Comparison of ENCODE assay signal across 17 cellular contexts in genomic region chr3:40096561-40097506, GRCh38.
A peak's percentile ranks its signal among the peaks of the same experiment; 100 is the strongest.
DNase-seq lines count a peak whose midpoint lies in the region; ATAC-seq and TF ChIP-seq lines count a peak whose summit lies in the region.
"Had no signal": no experiment of that assay in that cellular context is flagged by ENCODE, and none has a peak within 500 bp of the region (broad histone marks: within the 10 kb centered on the region; RNA-seq: fewer than 3 reads in every experiment).

No MANE protein-coding gene starts in this region.

- no TSS peak for BruUV-seq in Calu3 (replicated peaks; lab: Mats Ljungman, UMichigan)
- no TSS peak for BruUV-seq in PC-3 (replicated peaks; lab: Mats Ljungman, UMichigan)

- no peaks in the 10 kb centered on the region for H3K27me3 Mint-ChIP-seq in Calu3 (ENCODE audit: unreplicated experiment)

- H3K36me3 ChIP-seq in PC-3 (ENCODE audit: low read depth, low read length) (no peaks in the 10 kb centered on the region), parathyroid adenoma (ENCODE audit: control insufficient read depth, insufficient read depth, low read length) (no peaks in the 10 kb centered on the region)
- H3K36me3 ChIP-seq: lower lobe of right lung, neutrophil, transverse colon had no signal

- H3K4me3 ChIP-seq in PC-3 (ENCODE audit: low read length), result no peak overlapping the region
- no peak overlapping the region for H3K4me3 ChIP-seq in parathyroid adenoma (ENCODE audit: low read depth, low read length)
- H3K4me3 ChIP-seq: hepatocyte, lower lobe of right lung, transverse colon had no signal

- H4K20me1 ChIP-seq in PC-3 (ENCODE audit: low read length), result no peaks in the 10 kb centered on the region

- ATAC-seq in PC-3 (no peak), GM19467 (IDR thresholded peaks at IDR 0.05; ENCODE audit: unreplicated experiment) (no peak)
- ATAC-seq: lower lobe of right lung had no signal

- no peak overlapping the region for H3K4me3 Mint-ChIP-seq in Calu3 (ENCODE audit: low read depth, unreplicated experiment)

- H3K27ac Mint-ChIP-seq in Calu3 (ENCODE audit: unreplicated experiment), result peak overlapping the region; percentile 68

- H3K27ac ChIP-seq in PC-3 (ENCODE audit: low read length) (no peak overlapping the region), epithelial cell of prostate (peak overlapping the region; percentile 76), parathyroid adenoma (no peak overlapping the region)
- H3K27ac ChIP-seq: hepatocyte, lower lobe of right lung, neutrophil, transverse colon had no signal

- H3K27me3 ChIP-seq in PC-3 (ENCODE audit: low read length), result peaks cover 16% of the 10 kb centered on the region; the same call in 1 of the 2 replicates
- no peaks in the 10 kb centered on the region for H3K27me3 ChIP-seq in parathyroid adenoma (ENCODE audit: control insufficient read depth, insufficient read depth, low read length)
- H3K27me3 ChIP-seq: hepatocyte, transverse colon had no signal

- CTCF ChIA-PET in Calu3 (lab: Charles Lee), result interaction anchor here (0.6 to 1.7 kb wide), 2 partner anchors 10 to 597 kb away, joined by 7 to 8 read pairs; no protein-coding TSS in a partner anchor
- CTCF ChIA-PET in PC-3 (lab: Charles Lee), result no interaction called here

- intact Hi-C loops in Calu3 (cut with micrococcal nuclease; ENCODE audit: unreplicated experiment), result no loop called here
- intact Hi-C loops in PC-3 (cut with micrococcal nuclease), result no loop called here

- H3F3A ChIP-seq in PC-3 (ENCODE audit: low read length, unreplicated experiment), result no peaks in the 10 kb centered on the region

- H3K4me1 Mint-ChIP-seq in Calu3 (ENCODE audit: low read depth, unreplicated experiment), result peaks cover 39% of the 10 kb centered on the region

- H3K9ac ChIP-seq in PC-3 (ENCODE audit: low read length), result no peak overlapping the region
- H3K9ac ChIP-seq in parathyroid adenoma, result no peak overlapping the region

- H3K4me2 ChIP-seq in PC-3 (ENCODE audit: low read length) (no peak overlapping the region), parathyroid adenoma (ENCODE audit: low read length) (no peak overlapping the region)
- H3K4me2 ChIP-seq: hepatocyte had no signal

- DNase-seq in Calu3 (no peak), PC-3 (peak; percentile 10), epithelial cell of prostate (ENCODE audit: low read depth, low spot score) (peak; percentile 76), GM03348 (ENCODE audit: low spot score) (no peak), NCI-H345 (lab: John Stamatoyannopoulos, UW) (no peak)
- DNase-seq in stimulated activated naive CD4-positive, alpha-beta T cell (lab: John Stamatoyannopoulos, UW), result no peak
- DNase-seq: activated gamma-delta T cell; central memory CD4-positive, alpha-beta T cell; DMS53; lower lobe of right lung; NCI-H2171; stimulated activated CD4-positive, alpha-beta T cell treated with anti-CD3 and anti-CD28 coated beads, Interleukin-12 subunit alpha, Interleukin-12 subunit beta, amount 100 ng/mL, for 4 hours; transverse colon had no signal

- TF ChIP-seq CTCF in Calu3 (IDR thresholded peaks at IDR 0.05; ENCODE audit: unreplicated experiment), result no peak
- TF ChIP-seq CTCF in PC-3 (conservative IDR thresholded peaks at IDR 0.05; ENCODE audit: low read depth, low read length), result no peak
- no peak for TF ChIP-seq CTCF in parathyroid adenoma (IDR thresholded peaks at IDR 0.05)

- H2AFZ ChIP-seq in PC-3 (ENCODE audit: low read length), result no peak overlapping the region
- peak overlapping the region; percentile 31 for H2AFZ ChIP-seq in parathyroid adenoma
- H2AFZ ChIP-seq: hepatocyte had no signal

- no peaks in the 10 kb centered on the region for H3K9me2 ChIP-seq in PC-3 (replicated peaks; ENCODE audit: low read length)

- H3K4me1 ChIP-seq in PC-3 (ENCODE audit: insufficient read depth, low read length) (no peaks in the 10 kb centered on the region), parathyroid adenoma (peaks cover 5% of the 10 kb centered on the region)
- H3K4me1 ChIP-seq: lower lobe of right lung, transverse colon had no signal

- no peaks in the 10 kb centered on the region for H3K36me3 Mint-ChIP-seq in Calu3 (ENCODE audit: insufficient read depth, unreplicated experiment)

- H3K79me2 ChIP-seq in PC-3 (ENCODE audit: low read length) (no peaks in the 10 kb centered on the region), parathyroid adenoma (no peaks in the 10 kb centered on the region)
- H3K79me2 ChIP-seq: hepatocyte had no signal

- peaks cover 4% of the 10 kb centered on the region for H3K9me3 Mint-ChIP-seq in Calu3 (ENCODE audit: low read depth, unreplicated experiment)

- no peaks in the 10 kb centered on the region for H3K9me3 ChIP-seq in PC-3 (ENCODE audit: low read length)
- H3K9me3 ChIP-seq in parathyroid adenoma (ENCODE audit: control insufficient read depth, low read length), result peaks cover 2% of the 10 kb centered on the region
- H3K9me3 ChIP-seq: neutrophil had no signal

- POLR2A ChIA-PET in PC-3 (lab: Charles Lee; ENCODE audit: unreplicated experiment), result no interaction called here

Comparison
In these comparisons a context has a peak if more than half of its experiments do, and no peak if none do; other contexts are left out.
1. DNase-seq: peak in PC-3 (single experiment) and epithelial cell of prostate (single experiment); none in Calu3 (single experiment), stimulated activated naive CD4-positive, alpha-beta T cell (0 of 6), GM03348 (single experiment) and NCI-H345 (single experiment).